Comparison of ENCODE assay signal across 10 cellular contexts in the genomic region with DNA sequence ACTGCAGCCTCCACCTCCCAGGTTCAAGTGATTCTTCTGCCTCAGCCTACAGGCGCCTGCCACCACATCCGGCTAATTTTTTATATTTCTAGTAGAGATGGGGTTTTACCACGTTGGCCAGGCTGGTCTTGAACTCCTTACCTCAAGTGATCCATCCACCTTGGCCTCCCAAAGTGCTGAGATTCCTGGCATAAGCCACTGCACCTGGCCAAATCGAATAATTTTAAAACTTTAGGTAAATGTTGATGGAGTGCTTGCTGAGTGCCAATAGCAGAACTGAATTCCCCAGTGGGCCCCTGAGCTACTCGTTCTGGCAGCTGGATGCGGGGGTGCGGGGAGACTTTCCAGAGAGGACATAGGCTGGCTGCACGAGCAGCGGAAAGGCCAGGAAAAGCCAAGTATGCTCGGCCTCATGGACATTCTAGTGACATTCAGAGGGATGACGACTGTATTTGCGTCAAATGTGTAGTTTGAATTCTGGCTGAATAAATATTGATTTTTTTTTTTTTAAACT. TPM values are rescaled to one million over a fixed set of nuclear protein-coding genes. Genes with fewer than 3 reads are reported as not detected.
A peak's percentile ranks its signal among the peaks of the same experiment; 100 is the strongest.
DNase-seq lines count a peak whose midpoint lies in the region; ATAC-seq and TF ChIP-seq lines count a peak whose summit lies in the region.
"Had no signal": no experiment of that assay in that cellular context is flagged by ENCODE, and none has a peak within 500 bp of the region (broad histone marks: within the 10 kb centered on the region; RNA-seq: fewer than 3 reads in every experiment).

No MANE protein-coding gene starts in this region.

- no peak for ATAC-seq in HG02885 (IDR thresholded peaks at IDR 0.05; ENCODE audit: poor library complexity, unreplicated experiment)

- no peaks in the 10 kb centered on the region for H3K9me3 ChIP-seq in duodenal mucosa (ENCODE audit: control insufficient read depth in 1 of 2, low read length in 2 of 2)
- no peaks in the 10 kb centered on the region for H3K9me3 ChIP-seq in muscle layer of duodenum (ENCODE audit: control insufficient read depth in 1 of 2, low read length in 2 of 2)
- no peaks in the 10 kb centered on the region for H3K9me3 ChIP-seq in vagina
- H3K9me3 ChIP-seq: BLaER1 had no signal

- H3K9ac ChIP-seq in duodenal mucosa (ENCODE audit: low read depth in 1 of 2, low read length in 2 of 2) = no peak overlapping the region

- H3K36me3 ChIP-seq in duodenal mucosa (ENCODE audit: control insufficient read depth in 1 of 2, insufficient read depth in 2 of 2, low read length in 2 of 2) (peaks cover 29 to 38% of the 10 kb centered on the region in 2 donors), muscle layer of duodenum (ENCODE audit: control insufficient read depth in 1 of 2, insufficient read depth in 2 of 2, low read length in 2 of 2) (peaks cover 12 to 27% of the 10 kb centered on the region in 2 donors), vagina (peaks cover 0 to 21% of the 10 kb centered on the region in 2 donors)

- H3K27me3 ChIP-seq in duodenal mucosa (ENCODE audit: control insufficient read depth in 1 of 2, insufficient read depth in 2 of 2, low read length in 2 of 2) = no peaks in the 10 kb centered on the region
- H3K27me3 ChIP-seq in muscle layer of duodenum (ENCODE audit: low read depth, low read length) = no peaks in the 10 kb centered on the region
- H3K27me3 ChIP-seq in vagina = no peaks in the 10 kb centered on the region
- H3K27me3 ChIP-seq: BLaER1 had no signal

- no peak for TF ChIP-seq POLR2A in vagina (IDR thresholded peaks at IDR 0.05)

- H3K27ac ChIP-seq in duodenal mucosa (ENCODE audit: low read depth, low read length) (peak overlapping the region; percentile 93), muscle layer of duodenum (ENCODE audit: low read length) (peak overlapping the region; percentile 93), vagina (peak overlapping the region; percentile 77)

- H3K4me3 ChIP-seq in duodenal mucosa (ENCODE audit: low read depth in 1 of 2, low read length in 2 of 2) = no peak overlapping the region
- no peak overlapping the region for H3K4me3 ChIP-seq in muscle layer of duodenum (ENCODE audit: low read depth in 1 of 2, low read length in 2 of 2)
- no peak overlapping the region for H3K4me3 ChIP-seq in vagina
- H3K4me3 ChIP-seq: BLaER1 had no signal

- TF ChIP-seq CTCF in vagina (IDR thresholded peaks at IDR 0.05) = no peak

- H3K4me1 ChIP-seq in duodenal mucosa (ENCODE audit: control insufficient read depth in 1 of 2, insufficient read depth in 2 of 2, low read length in 2 of 2) = peaks cover 37 to 45% of the 10 kb centered on the region in 2 donors
- peaks cover 21 to 30% of the 10 kb centered on the region in 2 donors for H3K4me1 ChIP-seq in muscle layer of duodenum (ENCODE audit: control insufficient read depth in 1 of 2, insufficient read depth in 2 of 2, low read length in 2 of 2)
- peaks cover 37% of the 10 kb centered on the region for H3K4me1 ChIP-seq in vagina

- peak; percentile 16 for DNase-seq in activated naive CD4-positive, alpha-beta T cell treated with Interleukin-2 at 50 U/mL for 16 hours
- DNase-seq in activated naive CD4-positive, alpha-beta T cell (lab: John Stamatoyannopoulos, UW) = no peak
- DNase-seq in vagina (ENCODE audit: extremely low spot score in 2 of 2) (no peak), HT-29 (ENCODE audit: low spot score) (no peak), HK-2 (ENCODE audit: unreplicated experiment) (no peak)
- DNase-seq: KG1 had no signal

- intact Hi-C loops in vagina (cut with DNase I) = no loop called here

RNA-seq across cellular contexts. Expression of gene TRAF2, which starts 16.8 kb away (rescaled TPM):
- 12.8 TPM for total RNA-seq in vagina
- 36.4 and 36.7 TPM in 2 replicates for total RNA-seq in HT-29 (2014; rRNA removed; shearing (Covaris generic))

RNA-seq across cellular contexts. Expression of gene EDF1, which starts 37.0 kb away (rescaled TPM):
- 257 TPM for total RNA-seq in vagina
- 428 and 484 TPM in 2 replicates for total RNA-seq in HT-29 (2014; rRNA removed; shearing (Covaris generic))

RNA-seq across cellular contexts. Expression of gene FBXW5, which starts 41.4 kb away (rescaled TPM):
- total RNA-seq in vagina = 125 TPM
- total RNA-seq in HT-29 (2014; rRNA removed; shearing (Covaris generic)) = 379 and 389 TPM in 2 replicates

RNA-seq across cellular contexts. Expression of gene C8G, which starts 41.9 kb away (rescaled TPM):
- not detected for total RNA-seq in vagina
- total RNA-seq in HT-29 (2014; rRNA removed; shearing (Covaris generic)) = 0.71 and 2.6 TPM in 2 replicates

RNA-seq across cellular contexts. Expression of gene LCN12, which starts 49.0 kb away (rescaled TPM):
- not detected for total RNA-seq in vagina
- 0.58 and 0.94 TPM in 2 replicates for total RNA-seq in HT-29 (2014; rRNA removed; shearing (Covaris generic))
